In the genomic region with DNA sequence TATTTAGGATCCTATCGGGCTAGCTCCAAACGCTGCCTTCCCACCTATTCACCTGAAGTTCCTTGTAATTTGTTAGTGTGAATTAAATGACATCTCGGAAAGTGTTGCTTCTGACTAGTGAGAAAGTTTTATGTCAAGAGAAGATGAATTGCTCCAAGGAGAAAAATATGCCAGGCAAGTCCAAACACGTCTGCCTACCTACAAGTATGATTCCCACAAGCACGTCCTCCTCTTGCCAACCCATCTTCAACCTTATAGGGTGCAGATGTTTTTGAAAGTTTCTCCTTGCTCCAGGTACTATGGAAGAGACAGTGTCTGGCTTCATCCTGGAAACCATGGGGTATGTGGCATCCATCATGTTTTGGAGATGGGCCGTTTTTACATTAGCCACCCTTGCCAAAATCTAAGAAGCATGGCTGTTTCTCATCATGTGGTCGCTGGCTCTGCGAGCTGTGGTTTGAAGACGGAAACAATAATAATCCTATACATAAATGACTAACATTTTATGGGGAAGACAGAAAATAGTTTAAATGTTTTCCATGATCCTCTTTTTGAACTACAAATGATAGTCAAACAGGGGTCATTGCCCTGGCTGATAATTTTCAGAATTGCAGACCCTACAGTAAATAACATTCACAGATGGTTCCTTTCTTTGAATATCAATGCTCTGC, we compare ENCODE assay signal across 1 cellular context.
TF ChIP-seq lines count a peak whose summit lies in the region.

No MANE protein-coding gene starts in this region.

TF ChIP-seq in WTC11, 78 proteins besides CTCF, POLR2A, EP300 and RAD21 (continued from another document):
- TF ChIP-seq AFF4 (CRISPR knock-in tag; IDR thresholded peaks at IDR 0.05; ENCODE audit: borderline replicate concordance) (no peak), CREM (CRISPR knock-in tag; IDR thresholded peaks at IDR 0.05) (no peak), PRDM15 (CRISPR knock-in tag; IDR thresholded peaks at IDR 0.05) (no peak), ELF4 (CRISPR knock-in tag; IDR thresholded peaks at IDR 0.05; ENCODE audit: low read depth) (no peak), TEAD1 (CRISPR knock-in tag; IDR thresholded peaks at IDR 0.05) (no peak)
- TF ChIP-seq, protein P1, sequence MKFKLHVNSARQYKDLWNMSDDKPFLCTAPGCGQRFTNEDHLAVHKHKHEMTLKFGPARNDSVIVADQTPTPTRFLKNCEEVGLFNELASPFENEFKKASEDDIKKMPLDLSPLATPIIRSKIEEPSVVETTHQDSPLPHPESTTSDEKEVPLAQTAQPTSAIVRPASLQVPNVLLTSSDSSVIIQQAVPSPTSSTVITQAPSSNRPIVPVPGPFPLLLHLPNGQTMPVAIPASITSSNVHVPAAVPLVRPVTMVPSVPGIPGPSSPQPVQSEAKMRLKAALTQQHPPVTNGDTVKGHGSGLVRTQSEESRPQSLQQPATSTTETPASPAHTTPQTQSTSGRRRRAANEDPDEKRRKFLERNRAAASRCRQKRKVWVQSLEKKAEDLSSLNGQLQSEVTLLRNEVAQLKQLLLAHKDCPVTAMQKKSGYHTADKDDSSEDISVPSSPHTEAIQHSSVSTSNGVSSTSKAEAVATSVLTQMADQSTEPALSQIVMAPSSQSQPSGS (CRISPR knock-in tag; IDR thresholded peaks at IDR 0.05; ENCODE audit: borderline replicate concordance, low read depth), result no peak
- TF ChIP-seq, protein P2, sequence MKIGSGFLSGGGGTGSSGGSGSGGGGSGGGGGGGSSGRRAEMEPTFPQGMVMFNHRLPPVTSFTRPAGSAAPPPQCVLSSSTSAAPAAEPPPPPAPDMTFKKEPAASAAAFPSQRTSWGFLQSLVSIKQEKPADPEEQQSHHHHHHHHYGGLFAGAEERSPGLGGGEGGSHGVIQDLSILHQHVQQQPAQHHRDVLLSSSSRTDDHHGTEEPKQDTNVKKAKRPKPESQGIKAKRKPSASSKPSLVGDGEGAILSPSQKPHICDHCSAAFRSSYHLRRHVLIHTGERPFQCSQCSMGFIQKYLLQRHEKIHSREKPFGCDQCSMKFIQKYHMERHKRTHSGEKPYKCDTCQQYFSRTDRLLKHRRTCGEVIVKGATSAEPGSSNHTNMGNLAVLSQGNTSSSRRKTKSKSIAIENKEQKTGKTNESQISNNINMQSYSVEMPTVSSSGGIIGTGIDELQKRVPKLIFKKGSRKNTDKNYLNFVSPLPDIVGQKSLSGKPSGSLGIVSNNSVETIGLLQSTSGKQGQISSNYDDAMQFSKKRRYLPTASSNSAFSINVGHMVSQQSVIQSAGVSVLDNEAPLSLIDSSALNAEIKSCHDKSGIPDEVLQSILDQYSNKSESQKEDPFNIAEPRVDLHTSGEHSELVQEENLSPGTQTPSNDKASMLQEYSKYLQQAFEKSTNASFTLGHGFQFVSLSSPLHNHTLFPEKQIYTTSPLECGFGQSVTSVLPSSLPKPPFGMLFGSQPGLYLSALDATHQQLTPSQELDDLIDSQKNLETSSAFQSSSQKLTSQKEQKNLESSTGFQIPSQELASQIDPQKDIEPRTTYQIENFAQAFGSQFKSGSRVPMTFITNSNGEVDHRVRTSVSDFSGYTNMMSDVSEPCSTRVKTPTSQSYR (CRISPR knock-in tag; IDR thresholded peaks at IDR 0.05), result no peak
